26 cellular contexts compared by ENCODE assay signal in the genomic region with DNA sequence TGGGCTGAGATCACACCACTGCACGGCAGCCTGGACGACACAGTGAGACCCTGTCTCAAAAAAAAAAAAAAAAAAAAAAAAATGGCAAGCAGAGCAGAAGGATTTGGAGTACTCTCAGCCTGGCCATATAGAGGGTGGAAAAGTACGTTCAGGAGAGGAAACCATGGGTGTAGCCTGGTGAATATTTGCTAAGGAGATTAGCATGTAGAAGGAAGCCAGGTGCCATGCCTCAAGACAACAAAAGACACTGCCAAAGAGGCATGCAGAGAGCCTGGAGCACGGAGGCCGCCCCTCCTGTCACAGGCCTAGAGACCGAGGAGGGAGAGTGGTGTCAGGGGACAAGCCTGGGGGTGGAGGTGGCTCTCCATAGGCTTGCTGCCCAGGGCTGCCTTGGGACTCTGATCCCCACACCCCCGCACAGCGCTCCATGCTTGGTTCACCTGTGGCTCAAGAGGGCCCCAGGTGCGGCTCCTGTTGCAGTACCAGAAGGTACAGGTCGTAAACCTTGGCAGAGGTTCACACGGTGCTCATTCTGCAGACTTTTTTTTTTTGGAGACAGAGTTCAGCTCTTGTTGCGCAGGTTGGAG. TPM values are rescaled to one million over a fixed set of nuclear protein-coding genes. Genes with fewer than 3 reads are reported as not detected.
DNase-seq lines count a peak whose midpoint lies in the region; ATAC-seq lines count a peak whose summit lies in the region.
"Had no signal": no experiment of that assay in that cellular context is flagged by ENCODE, and none has a peak within 500 bp of the region (broad histone marks: within the 10 kb centered on the region; RNA-seq: fewer than 3 reads in every experiment).

No MANE protein-coding gene starts in this region.

- no peaks in the 10 kb centered on the region for H3K27me3 ChIP-seq in duodenal mucosa (ENCODE audit: control insufficient read depth in 1 of 2, insufficient read depth in 2 of 2, low read length in 2 of 2)
- H3K27me3 ChIP-seq: BLaER1 treated with 17β-estradiol and CSF1 and Interleukin-3, amounts not matched to agents 10 nM and 100 nM; brain microvascular endothelial cell; upper lobe of left lung had no signal

- H3K36me3 ChIP-seq in duodenal mucosa (ENCODE audit: control insufficient read depth in 1 of 2, insufficient read depth in 2 of 2, low read length in 2 of 2) = no peaks in the 10 kb centered on the region
- H3K36me3 ChIP-seq: BLaER1 treated with 17β-estradiol and CSF1 and Interleukin-3, amounts not matched to agents 10 nM and 100 nM; brain microvascular endothelial cell; upper lobe of left lung; WERI-Rb-1 had no signal

- peaks cover 15 to 26% of the 10 kb centered on the region in 2 donors for H3K4me1 ChIP-seq in duodenal mucosa (ENCODE audit: control insufficient read depth in 1 of 2, insufficient read depth in 2 of 2, low read length in 2 of 2)

- no peaks in the 10 kb centered on the region for H3K9me3 ChIP-seq in duodenal mucosa (ENCODE audit: control insufficient read depth in 1 of 2, low read length in 2 of 2)
- H3K9me3 ChIP-seq: SK-N-SH, upper lobe of left lung had no signal

- H3K9ac ChIP-seq in duodenal mucosa (ENCODE audit: low read depth in 1 of 2, low read length in 2 of 2) = no peak overlapping the region
- H3K9ac ChIP-seq: BLaER1 treated with 17β-estradiol and CSF1 and Interleukin-3, amounts not matched to agents 10 nM and 100 nM; SK-N-SH had no signal

- H3K27ac ChIP-seq in duodenal mucosa (ENCODE audit: low read depth, low read length) = peak overlapping the region; percentile 66
- H3K27ac ChIP-seq: BLaER1 treated with 17β-estradiol and CSF1 and Interleukin-3, amounts not matched to agents 10 nM and 100 nM; brain microvascular endothelial cell; coronary artery; WERI-Rb-1 had no signal

- no peak for ATAC-seq in GM19351 (IDR thresholded peaks at IDR 0.05; ENCODE audit: unreplicated experiment)
- ATAC-seq: activated naive CD8-positive, alpha-beta T cell treated with anti-CD3 and anti-CD28 coated beads, Interleukin-2, amount 50 U/mL, for 24 hours; natural killer cell; stimulated activated naive CD8-positive, alpha-beta T cell treated with anti-CD3 and anti-CD28 coated beads, Interleukin-15, amount 100 ng/mL, for 72 hours had no signal

- peak overlapping the region in 1 of 2 donors; percentile 16 for H3K4me3 ChIP-seq in duodenal mucosa (ENCODE audit: low read depth in 1 of 2, low read length in 2 of 2)
- H3K4me3 ChIP-seq: BLaER1 treated with 17β-estradiol and CSF1 and Interleukin-3, amounts not matched to agents 10 nM and 100 nM; coronary artery; upper lobe of left lung had no signal

- DNase-seq in DMS79 (lab: John Stamatoyannopoulos, UW) (peak; percentile 79), NCI-H2107 (lab: John Stamatoyannopoulos, UW) (peak; percentile 23), mucosa of gallbladder (ENCODE audit: low spot score) (peak; percentile 56), kidney glomerular epithelial cell (lab: John Stamatoyannopoulos, UW) (no peak), GOT3 (lab: John Stamatoyannopoulos, UW) (no peak)
- DNase-seq: activated CD4-positive, alpha-beta T cell treated with anti-CD3 and anti-CD28 coated beads, Interleukin-2, amount 50 U/mL, for 48 hours; activated CD8-positive, alpha-beta memory T cell treated with anti-CD3 and anti-CD28 coated beads, Interleukin-2, amount 50 U/mL, for 48 hours; activated effector memory CD4-positive, alpha-beta T cell treated with anti-CD3 and anti-CD28 coated beads, Interleukin-2, amount 50 U/mL, for 16 hours; activated naive CD8-positive, alpha-beta T cell treated with anti-CD3 and anti-CD28 coated beads, Interleukin-2, amount 50 U/mL, for 24 hours; brain microvascular endothelial cell; HCEC 1CT; KBM-7; MM.1S; natural killer cell; NCI-H1436; NCI-H524; SK-N-SH; stimulated activated CD4-positive, alpha-beta T cell treated with anti-CD3 and anti-CD28 coated beads, Interleukin-4, amount 100 ng/mL, for 4 hours; stimulated activated naive CD8-positive, alpha-beta T cell treated with anti-CD3 and anti-CD28 coated beads, Interleukin-15, amount 100 ng/mL, for 72 hours; T-helper 2 cell; upper lobe of left lung; WERI-Rb-1 had no signal

RNA-seq across cellular contexts. Expression of a gene that starts 27.9 kb away (rescaled TPM):
- 149 TPM for total RNA-seq in mucosa of gallbladder

RNA-seq across cellular contexts. Expression of a gene that starts 51.6 kb away (rescaled TPM):
- 63.8 TPM for total RNA-seq in mucosa of gallbladder

Comparison
In these comparisons a context has a peak if more than half of its experiments do, and no peak if none do; other contexts are left out.
1. DNase-seq: peak in DMS79 (single experiment), NCI-H2107 (single experiment) and mucosa of gallbladder (single experiment); none in kidney glomerular epithelial cell (single experiment) and GOT3 (single experiment).